ENCODE assay signal across 1 cellular context in the genomic region with DNA sequence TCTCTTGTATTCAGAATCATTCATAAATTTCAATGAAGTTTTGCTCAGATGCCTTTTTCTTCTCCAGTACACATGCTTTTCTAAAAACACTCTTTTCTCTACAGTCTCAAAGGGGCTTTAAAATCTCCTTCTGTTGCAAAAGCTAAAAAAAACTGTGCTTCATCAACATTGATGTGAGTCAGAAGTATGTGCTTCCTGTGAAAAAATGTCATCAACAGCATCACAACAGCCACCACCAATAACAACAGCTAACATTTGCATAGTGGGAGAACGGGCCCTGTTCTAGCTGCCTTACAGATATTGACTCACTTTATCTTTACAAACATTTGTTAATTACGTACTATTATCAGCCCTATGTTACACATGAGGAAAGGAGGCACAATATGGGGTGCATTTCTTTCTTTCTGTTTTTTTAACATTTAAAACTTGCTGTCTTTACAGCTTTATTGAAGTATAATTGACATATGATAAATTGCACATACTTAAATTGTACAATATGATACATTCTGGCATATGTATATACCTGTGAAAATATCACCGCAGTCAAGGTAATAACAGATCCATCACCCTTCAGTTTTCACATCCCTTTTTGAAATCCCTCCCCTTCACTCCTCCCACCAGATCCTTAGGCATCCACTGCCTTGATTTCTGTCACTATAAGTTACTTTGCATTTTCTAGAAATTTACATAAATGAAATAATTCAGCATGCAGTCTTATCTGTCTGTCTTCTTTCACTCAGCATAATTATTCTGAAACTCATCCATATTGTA.
TF ChIP-seq lines count a peak whose summit lies in the region.

No MANE protein-coding gene starts in this region.

TF ChIP-seq in WTC11, 78 proteins besides CTCF, POLR2A, EP300 and RAD21 (continued from another document):
- TF ChIP-seq, protein P1, sequence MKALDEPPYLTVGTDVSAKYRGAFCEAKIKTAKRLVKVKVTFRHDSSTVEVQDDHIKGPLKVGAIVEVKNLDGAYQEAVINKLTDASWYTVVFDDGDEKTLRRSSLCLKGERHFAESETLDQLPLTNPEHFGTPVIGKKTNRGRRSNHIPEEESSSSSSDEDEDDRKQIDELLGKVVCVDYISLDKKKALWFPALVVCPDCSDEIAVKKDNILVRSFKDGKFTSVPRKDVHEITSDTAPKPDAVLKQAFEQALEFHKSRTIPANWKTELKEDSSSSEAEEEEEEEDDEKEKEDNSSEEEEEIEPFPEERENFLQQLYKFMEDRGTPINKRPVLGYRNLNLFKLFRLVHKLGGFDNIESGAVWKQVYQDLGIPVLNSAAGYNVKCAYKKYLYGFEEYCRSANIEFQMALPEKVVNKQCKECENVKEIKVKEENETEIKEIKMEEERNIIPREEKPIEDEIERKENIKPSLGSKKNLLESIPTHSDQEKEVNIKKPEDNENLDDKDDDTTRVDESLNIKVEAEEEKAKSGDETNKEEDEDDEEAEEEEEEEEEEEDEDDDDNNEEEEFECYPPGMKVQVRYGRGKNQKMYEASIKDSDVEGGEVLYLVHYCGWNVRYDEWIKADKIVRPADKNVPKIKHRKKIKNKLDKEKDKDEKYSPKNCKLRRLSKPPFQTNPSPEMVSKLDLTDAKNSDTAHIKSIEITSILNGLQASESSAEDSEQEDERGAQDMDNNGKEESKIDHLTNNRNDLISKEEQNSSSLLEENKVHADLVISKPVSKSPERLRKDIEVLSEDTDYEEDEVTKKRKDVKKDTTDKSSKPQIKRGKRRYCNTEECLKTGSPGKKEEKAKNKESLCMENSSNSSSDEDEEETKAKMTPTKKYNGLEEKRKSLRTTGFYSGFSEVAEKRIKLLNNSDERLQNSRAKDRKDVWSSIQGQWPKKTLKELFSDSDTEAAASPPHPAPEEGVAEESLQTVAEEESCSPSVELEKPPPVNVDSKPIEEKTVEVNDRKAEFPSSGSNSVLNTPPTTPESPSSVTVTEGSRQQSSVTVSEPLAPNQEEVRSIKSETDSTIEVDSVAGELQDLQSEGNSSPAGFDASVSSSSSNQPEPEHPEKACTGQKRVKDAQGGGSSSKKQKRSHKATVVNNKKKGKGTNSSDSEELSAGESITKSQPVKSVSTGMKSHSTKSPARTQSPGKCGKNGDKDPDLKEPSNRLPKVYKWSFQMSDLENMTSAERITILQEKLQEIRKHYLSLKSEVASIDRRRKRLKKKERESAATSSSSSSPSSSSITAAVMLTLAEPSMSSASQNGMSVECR (CRISPR knock-in tag; IDR thresholded peaks at IDR 0.05; ENCODE audit: borderline replicate concordance), result no peak
- TF ChIP-seq CBFB (CRISPR knock-in tag; IDR thresholded peaks at IDR 0.05; ENCODE audit: low read depth) (no peak), SOX15 (CRISPR knock-in tag; IDR thresholded peaks at IDR 0.05) (no peak)
- TF ChIP-seq, protein P2, sequence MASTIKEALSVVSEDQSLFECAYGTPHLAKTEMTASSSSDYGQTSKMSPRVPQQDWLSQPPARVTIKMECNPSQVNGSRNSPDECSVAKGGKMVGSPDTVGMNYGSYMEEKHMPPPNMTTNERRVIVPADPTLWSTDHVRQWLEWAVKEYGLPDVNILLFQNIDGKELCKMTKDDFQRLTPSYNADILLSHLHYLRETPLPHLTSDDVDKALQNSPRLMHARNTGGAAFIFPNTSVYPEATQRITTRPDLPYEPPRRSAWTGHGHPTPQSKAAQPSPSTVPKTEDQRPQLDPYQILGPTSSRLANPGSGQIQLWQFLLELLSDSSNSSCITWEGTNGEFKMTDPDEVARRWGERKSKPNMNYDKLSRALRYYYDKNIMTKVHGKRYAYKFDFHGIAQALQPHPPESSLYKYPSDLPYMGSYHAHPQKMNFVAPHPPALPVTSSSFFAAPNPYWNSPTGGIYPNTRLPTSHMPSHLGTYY (CRISPR knock-in tag; IDR thresholded peaks at IDR 0.05), result no peak
